Comparison of ENCODE assay signal across 1 cellular context in the genomic region with DNA sequence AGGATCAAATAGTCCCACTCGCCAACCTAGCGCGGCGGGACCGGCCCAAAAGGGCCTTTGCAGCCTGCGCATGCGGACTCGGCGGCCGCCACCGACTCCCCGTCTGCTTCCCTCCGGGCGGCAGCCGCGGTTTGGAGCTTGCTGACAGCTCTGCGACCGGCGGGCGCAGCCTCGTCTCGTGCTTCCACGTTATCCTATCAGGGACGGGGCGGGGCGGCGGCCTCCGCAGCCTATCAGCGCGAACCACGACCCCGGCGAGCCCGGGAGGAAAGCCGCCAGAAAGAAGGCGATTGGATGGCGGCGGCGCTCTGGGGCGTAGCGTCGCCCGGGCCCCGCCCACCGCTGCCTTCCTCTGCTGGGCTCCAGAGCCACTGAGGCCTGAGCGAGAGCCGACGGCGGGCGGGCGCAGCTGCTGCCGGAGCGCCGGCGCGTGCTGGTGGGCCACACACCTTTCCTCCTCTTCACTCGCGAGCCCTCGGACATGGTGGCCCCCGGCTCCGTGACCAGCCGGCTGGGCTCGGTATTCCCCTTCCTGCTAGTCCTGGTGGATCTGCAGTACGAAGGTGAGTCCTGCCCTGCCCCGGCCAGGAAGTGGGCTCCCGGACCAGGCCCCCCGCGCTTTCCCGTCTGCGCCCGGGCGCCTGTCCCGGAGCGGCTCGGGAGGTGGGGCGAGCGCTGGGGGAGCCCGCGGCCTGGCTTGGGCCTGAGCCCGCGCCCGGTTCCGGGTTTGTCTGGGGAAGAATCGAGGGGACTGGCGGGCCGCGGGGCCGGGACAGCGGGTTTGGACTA.
TF ChIP-seq lines count a peak whose summit lies in the region.

A gene with protein sequence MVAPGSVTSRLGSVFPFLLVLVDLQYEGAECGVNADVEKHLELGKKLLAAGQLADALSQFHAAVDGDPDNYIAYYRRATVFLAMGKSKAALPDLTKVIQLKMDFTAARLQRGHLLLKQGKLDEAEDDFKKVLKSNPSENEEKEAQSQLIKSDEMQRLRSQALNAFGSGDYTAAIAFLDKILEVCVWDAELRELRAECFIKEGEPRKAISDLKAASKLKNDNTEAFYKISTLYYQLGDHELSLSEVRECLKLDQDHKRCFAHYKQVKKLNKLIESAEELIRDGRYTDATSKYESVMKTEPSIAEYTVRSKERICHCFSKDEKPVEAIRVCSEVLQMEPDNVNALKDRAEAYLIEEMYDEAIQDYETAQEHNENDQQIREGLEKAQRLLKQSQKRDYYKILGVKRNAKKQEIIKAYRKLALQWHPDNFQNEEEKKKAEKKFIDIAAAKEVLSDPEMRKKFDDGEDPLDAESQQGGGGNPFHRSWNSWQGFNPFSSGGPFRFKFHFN (plus strand): TSS at position 365 of the 789 bp plus-strand sequence. CDS start 117 bp downstream, at position 482.

TF ChIP-seq in HepG2, 621 proteins besides CTCF, POLR2A, EP300 and RAD21 (continued from another document and continues in another):
- TF ChIP-seq TSC22D2 (CRISPR knock-in tag; IDR thresholded peaks at IDR 0.05; ENCODE audit: borderline replicate concordance) (peak; percentile 27; the same call in 1 of the 2 replicates), ELF1 (CRISPR knock-in tag; IDR thresholded peaks at IDR 0.05) (peak; percentile 38), ZNF879 (CRISPR knock-in tag; IDR thresholded peaks at IDR 0.05) (peak; percentile 62; the same call in 1 of the 2 replicates), MED1 (CRISPR knock-in tag; IDR thresholded peaks at IDR 0.05) (peak; percentile 70; the same call in 1 of the 2 replicates), ZBTB38 (CRISPR knock-in tag; IDR thresholded peaks at IDR 0.05) (0 out of 2 replicates have a peak, but pooled peaks have one; percentile 15), ZBTB1 (CRISPR knock-in tag; IDR thresholded peaks at IDR 0.05; ENCODE audit: borderline replicate concordance) (no peak), ZNF460 (CRISPR knock-in tag; IDR thresholded peaks at IDR 0.05; ENCODE audit: borderline replicate concordance) (peak; percentile 17; the same call in 1 of the 2 replicates), MTF1 (CRISPR knock-in tag; IDR thresholded peaks at IDR 0.05) (peak; percentile 53; the same call in 1 of the 2 replicates), ONECUT2 (CRISPR knock-in tag; IDR thresholded peaks at IDR 0.05) (no peak), ARNT2 (CRISPR knock-in tag; IDR thresholded peaks at IDR 0.05; ENCODE audit: low read depth) (peak; percentile 80), EEA1 (CRISPR knock-in tag; IDR thresholded peaks at IDR 0.05; ENCODE audit: borderline replicate concordance) (0 out of 2 replicates have a peak, but pooled peaks have one; percentile 32), SKI (IDR thresholded peaks at IDR 0.05; ENCODE audit: partially characterized antibody) (peak; percentile 53), CEBPG (CRISPR knock-in tag; IDR thresholded peaks at IDR 0.05) (no peak), CHD4 (IDR thresholded peaks at IDR 0.05; ENCODE audit: borderline replicate concordance, low read length) (no peak), GLI4 (CRISPR knock-in tag; IDR thresholded peaks at IDR 0.05; ENCODE audit: borderline replicate concordance) (peak; percentile 36; the same call in 1 of the 2 replicates), ERF (CRISPR knock-in tag; IDR thresholded peaks at IDR 0.05) (peak; percentile 82), SNAI1 (CRISPR knock-in tag; IDR thresholded peaks at IDR 0.05; ENCODE audit: borderline replicate concordance) (0 out of 2 replicates have a peak, but pooled peaks have one; percentile 27), SP140L (CRISPR knock-in tag; IDR thresholded peaks at IDR 0.05; ENCODE audit: borderline replicate concordance) (peak; percentile 72; the same call in 1 of the 2 replicates), ZFP36L1 (CRISPR knock-in tag; IDR thresholded peaks at IDR 0.05) (0 out of 2 replicates have a peak, but pooled peaks have one; percentile 74)
- TF ChIP-seq, protein P1, sequence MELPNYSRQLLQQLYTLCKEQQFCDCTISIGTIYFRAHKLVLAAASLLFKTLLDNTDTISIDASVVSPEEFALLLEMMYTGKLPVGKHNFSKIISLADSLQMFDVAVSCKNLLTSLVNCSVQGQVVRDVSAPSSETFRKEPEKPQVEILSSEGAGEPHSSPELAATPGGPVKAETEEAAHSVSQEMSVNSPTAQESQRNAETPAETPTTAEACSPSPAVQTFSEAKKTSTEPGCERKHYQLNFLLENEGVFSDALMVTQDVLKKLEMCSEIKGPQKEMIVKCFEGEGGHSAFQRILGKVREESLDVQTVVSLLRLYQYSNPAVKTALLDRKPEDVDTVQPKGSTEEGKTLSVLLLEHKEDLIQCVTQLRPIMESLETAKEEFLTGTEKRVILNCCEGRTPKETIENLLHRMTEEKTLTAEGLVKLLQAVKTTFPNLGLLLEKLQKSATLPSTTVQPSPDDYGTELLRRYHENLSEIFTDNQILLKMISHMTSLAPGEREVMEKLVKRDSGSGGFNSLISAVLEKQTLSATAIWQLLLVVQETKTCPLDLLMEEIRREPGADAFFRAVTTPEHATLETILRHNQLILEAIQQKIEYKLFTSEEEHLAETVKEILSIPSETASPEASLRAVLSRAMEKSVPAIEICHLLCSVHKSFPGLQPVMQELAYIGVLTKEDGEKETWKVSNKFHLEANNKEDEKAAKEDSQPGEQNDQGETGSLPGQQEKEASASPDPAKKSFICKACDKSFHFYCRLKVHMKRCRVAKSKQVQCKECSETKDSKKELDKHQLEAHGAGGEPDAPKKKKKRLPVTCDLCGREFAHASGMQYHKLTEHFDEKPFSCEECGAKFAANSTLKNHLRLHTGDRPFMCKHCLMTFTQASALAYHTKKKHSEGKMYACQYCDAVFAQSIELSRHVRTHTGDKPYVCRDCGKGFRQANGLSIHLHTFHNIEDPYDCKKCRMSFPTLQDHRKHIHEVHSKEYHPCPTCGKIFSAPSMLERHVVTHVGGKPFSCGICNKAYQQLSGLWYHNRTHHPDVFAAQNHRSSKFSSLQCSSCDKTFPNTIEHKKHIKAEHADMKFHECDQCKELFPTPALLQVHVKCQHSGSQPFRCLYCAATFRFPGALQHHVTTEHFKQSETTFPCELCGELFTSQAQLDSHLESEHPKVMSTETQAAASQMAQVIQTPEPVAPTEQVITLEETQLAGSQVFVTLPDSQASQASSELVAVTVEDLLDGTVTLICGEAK (IDR thresholded peaks at IDR 0.05) = no peak
- TF ChIP-seq, protein P1 (CRISPR knock-in tag; IDR thresholded peaks at IDR 0.05) = peak; percentile 65
- TF ChIP-seq, protein P2, sequence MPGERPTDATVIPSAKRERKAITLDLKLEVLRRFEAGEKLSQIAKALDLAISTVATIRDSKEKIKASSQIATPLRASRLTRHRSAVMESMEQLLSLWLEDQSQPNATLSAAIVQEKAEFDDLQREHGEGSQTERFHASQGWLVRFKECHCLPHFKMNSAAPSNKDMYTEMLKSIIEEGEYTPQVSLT (CRISPR knock-in tag; IDR thresholded peaks at IDR 0.05; ENCODE audit: borderline replicate concordance, low read depth) = no peak
- TF ChIP-seq, protein P3, sequence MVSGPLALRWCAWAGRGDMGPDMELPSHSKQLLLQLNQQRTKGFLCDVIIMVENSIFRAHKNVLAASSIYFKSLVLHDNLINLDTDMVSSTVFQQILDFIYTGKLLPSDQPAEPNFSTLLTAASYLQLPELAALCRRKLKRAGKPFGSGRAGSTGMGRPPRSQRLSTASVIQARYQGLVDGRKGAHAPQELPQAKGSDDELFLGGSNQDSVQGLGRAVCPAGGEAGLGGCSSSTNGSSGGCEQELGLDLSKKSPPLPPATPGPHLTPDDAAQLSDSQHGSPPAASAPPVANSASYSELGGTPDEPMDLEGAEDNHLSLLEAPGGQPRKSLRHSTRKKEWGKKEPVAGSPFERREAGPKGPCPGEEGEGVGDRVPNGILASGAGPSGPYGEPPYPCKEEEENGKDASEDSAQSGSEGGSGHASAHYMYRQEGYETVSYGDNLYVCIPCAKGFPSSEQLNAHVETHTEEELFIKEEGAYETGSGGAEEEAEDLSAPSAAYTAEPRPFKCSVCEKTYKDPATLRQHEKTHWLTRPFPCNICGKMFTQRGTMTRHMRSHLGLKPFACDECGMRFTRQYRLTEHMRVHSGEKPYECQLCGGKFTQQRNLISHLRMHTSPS (CRISPR knock-in tag; IDR thresholded peaks at IDR 0.05; ENCODE audit: low read depth) = no peak
- TF ChIP-seq, protein P4, sequence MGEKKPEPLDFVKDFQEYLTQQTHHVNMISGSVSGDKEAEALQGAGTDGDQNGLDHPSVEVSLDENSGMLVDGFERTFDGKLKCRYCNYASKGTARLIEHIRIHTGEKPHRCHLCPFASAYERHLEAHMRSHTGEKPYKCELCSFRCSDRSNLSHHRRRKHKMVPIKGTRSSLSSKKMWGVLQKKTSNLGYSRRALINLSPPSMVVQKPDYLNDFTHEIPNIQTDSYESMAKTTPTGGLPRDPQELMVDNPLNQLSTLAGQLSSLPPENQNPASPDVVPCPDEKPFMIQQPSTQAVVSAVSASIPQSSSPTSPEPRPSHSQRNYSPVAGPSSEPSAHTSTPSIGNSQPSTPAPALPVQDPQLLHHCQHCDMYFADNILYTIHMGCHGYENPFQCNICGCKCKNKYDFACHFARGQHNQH (CRISPR knock-in tag; IDR thresholded peaks at IDR 0.05) = peak; percentile 60; the same call in 1 of the 2 replicates
- TF ChIP-seq, protein P5, sequence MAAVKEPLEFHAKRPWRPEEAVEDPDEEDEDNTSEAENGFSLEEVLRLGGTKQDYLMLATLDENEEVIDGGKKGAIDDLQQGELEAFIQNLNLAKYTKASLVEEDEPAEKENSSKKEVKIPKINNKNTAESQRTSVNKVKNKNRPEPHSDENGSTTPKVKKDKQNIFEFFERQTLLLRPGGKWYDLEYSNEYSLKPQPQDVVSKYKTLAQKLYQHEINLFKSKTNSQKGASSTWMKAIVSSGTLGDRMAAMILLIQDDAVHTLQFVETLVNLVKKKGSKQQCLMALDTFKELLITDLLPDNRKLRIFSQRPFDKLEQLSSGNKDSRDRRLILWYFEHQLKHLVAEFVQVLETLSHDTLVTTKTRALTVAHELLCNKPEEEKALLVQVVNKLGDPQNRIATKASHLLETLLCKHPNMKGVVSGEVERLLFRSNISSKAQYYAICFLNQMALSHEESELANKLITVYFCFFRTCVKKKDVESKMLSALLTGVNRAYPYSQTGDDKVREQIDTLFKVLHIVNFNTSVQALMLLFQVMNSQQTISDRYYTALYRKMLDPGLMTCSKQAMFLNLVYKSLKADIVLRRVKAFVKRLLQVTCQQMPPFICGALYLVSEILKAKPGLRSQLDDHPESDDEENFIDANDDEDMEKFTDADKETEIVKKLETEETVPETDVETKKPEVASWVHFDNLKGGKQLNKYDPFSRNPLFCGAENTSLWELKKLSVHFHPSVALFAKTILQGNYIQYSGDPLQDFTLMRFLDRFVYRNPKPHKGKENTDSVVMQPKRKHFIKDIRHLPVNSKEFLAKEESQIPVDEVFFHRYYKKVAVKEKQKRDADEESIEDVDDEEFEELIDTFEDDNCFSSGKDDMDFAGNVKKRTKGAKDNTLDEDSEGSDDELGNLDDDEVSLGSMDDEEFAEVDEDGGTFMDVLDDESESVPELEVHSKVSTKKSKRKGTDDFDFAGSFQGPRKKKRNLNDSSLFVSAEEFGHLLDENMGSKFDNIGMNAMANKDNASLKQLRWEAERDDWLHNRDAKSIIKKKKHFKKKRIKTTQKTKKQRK (IDR thresholded peaks at IDR 0.05; ENCODE audit: low read length) = no peak
- TF ChIP-seq, protein P6, sequence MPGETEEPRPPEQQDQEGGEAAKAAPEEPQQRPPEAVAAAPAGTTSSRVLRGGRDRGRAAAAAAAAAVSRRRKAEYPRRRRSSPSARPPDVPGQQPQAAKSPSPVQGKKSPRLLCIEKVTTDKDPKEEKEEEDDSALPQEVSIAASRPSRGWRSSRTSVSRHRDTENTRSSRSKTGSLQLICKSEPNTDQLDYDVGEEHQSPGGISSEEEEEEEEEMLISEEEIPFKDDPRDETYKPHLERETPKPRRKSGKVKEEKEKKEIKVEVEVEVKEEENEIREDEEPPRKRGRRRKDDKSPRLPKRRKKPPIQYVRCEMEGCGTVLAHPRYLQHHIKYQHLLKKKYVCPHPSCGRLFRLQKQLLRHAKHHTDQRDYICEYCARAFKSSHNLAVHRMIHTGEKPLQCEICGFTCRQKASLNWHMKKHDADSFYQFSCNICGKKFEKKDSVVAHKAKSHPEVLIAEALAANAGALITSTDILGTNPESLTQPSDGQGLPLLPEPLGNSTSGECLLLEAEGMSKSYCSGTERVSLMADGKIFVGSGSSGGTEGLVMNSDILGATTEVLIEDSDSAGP (CRISPR knock-in tag; IDR thresholded peaks at IDR 0.05; ENCODE audit: borderline replicate concordance) = peak; percentile 83; the same call in 1 of the 2 replicates
- TF ChIP-seq, protein P7, sequence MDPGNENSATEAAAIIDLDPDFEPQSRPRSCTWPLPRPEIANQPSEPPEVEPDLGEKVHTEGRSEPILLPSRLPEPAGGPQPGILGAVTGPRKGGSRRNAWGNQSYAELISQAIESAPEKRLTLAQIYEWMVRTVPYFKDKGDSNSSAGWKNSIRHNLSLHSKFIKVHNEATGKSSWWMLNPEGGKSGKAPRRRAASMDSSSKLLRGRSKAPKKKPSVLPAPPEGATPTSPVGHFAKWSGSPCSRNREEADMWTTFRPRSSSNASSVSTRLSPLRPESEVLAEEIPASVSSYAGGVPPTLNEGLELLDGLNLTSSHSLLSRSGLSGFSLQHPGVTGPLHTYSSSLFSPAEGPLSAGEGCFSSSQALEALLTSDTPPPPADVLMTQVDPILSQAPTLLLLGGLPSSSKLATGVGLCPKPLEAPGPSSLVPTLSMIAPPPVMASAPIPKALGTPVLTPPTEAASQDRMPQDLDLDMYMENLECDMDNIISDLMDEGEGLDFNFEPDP (CRISPR knock-in tag; conservative IDR thresholded peaks at IDR 0.05) = no peak
